Comparison of ENCODE assay signal across 20 cellular contexts in the genomic region with DNA sequence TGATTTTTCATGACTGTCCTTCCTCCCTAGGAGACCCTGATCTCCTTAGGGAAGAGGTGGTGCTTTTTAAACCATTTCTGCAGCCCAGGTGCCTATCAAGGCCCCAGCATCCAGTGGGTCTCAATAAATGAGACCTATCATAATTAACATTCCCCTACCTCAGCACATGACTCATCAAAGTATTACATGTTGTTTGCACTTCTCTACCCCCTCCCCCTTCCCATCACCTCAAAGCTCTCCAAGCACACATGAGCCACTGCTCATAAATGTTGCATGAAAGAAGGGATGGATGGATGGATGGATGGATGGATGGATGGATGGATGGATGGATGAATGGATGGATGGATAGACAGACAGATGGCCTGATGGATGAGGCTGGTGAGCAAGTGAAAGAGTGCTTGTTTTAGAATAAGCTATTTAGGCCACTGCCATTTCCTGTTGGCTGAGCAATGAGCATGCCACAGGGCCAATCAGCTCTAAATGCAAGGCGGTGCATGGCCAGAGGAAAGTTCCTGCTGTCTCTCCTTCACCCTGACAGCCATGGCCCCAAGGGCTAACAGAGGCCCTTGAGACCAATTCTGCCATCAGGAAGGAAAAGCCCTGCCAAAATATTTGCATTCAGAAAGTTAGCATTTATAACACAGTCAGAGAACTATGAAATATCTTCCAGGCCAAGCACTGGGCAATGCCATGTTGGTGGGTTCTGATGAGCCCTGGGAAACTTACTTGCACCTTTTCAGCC.
DNase-seq lines count a peak whose midpoint lies in the region; ATAC-seq and TF ChIP-seq lines count a peak whose summit lies in the region.
"Had no signal": no experiment of that assay in that cellular context is flagged by ENCODE, and none has a peak within 500 bp of the region (broad histone marks: within the 10 kb centered on the region; RNA-seq: fewer than 3 reads in every experiment).

No MANE protein-coding gene starts in this region.

- no peak overlapping the region for H3K27ac ChIP-seq in BLaER1 treated with 17β-estradiol and CSF1 and Interleukin-3, amounts not matched to agents 10 nM and 100 nM
- H3K27ac ChIP-seq in substantia nigra (ENCODE audit: low read depth, low read length, poor library complexity, severe bottlenecking) = no peak overlapping the region

- no peaks in the 10 kb centered on the region for H3K9me3 ChIP-seq in BLaER1 treated with 17β-estradiol and CSF1 and Interleukin-3, amounts not matched to agents 10 nM and 100 nM (replicated peaks in 1 of 11)
- H3K9me3 ChIP-seq: BE2C had no signal

- peak overlapping the region; percentile 7 to 83 (median 53); a peak in 19 of 22 replicates for H3K4me2 ChIP-seq in BLaER1 treated with 17β-estradiol and CSF1 and Interleukin-3, amounts not matched to agents 10 nM and 100 nM

- peaks cover 7 to 20% (median 16%) of the 10 kb centered on the region in 10 experiments; a peak in 17 of 20 replicates for H3K4me1 ChIP-seq in BLaER1 treated with 17β-estradiol and CSF1 and Interleukin-3, amounts not matched to agents 10 nM and 100 nM
- H3K4me1 ChIP-seq: BE2C had no signal

- H3K27me3 ChIP-seq in BLaER1 treated with 17β-estradiol and CSF1 and Interleukin-3, amounts not matched to agents 10 nM and 100 nM = no peaks in the 10 kb centered on the region
- H3K27me3 ChIP-seq: BE2C had no signal

- ATAC-seq in GM18861 (IDR thresholded peaks at IDR 0.05; ENCODE audit: unreplicated experiment) = peak; percentile 62
- ATAC-seq in HG02642 (IDR thresholded peaks at IDR 0.05; ENCODE audit: poor library complexity, unreplicated experiment) = no peak
- ATAC-seq: HepG2, Right ventricle myocardium inferior, T-helper 17 cell had no signal

- no peak for TF ChIP-seq CTCF in epithelial cell of esophagus (IDR thresholded peaks at IDR 0.05; ENCODE audit: insufficient read depth, low read depth, low read length, missing control alignments)

- DNase-seq in NCI-H69 (lab: John Stamatoyannopoulos, UW) (peak; percentile 58), epithelial cell of esophagus (ENCODE audit: low read depth) (peak; percentile 33), substantia nigra (lab: John Stamatoyannopoulos, UW) (no peak), NCI-H1092 (lab: John Stamatoyannopoulos, UW) (no peak)
- DNase-seq: BE2C; CD4-positive, alpha-beta T cell; COR-L47; KBM-7; NCI-H1105; NCI-H187 treated with DMSO at 0.1 percent for 48 hours; NCI-H2107; NCI-H2227 treated with DMSO at 0.1 percent for 48 hours; NCI-H510A; NCI-H748 treated with DMSO at 0.1 percent for 48 hours; T-helper 17 cell had no signal

- no peak overlapping the region for H3K4me3 ChIP-seq in BLaER1 treated with 17β-estradiol and CSF1 and Interleukin-3, amounts not matched to agents 10 nM and 100 nM
- no peak overlapping the region for H3K4me3 ChIP-seq in epithelial cell of esophagus (ENCODE audit: low read length)

- H3K36me3 ChIP-seq in BLaER1 treated with 17β-estradiol and CSF1 and Interleukin-3, amounts not matched to agents 10 nM and 100 nM = no peaks in the 10 kb centered on the region
- H3K36me3 ChIP-seq: BE2C had no signal

- H4K20me1 ChIP-seq in BLaER1 treated with 17β-estradiol and CSF1 and Interleukin-3, amounts not matched to agents 10 nM and 100 nM = no peaks in the 10 kb centered on the region

- no peak overlapping the region for H3K9ac ChIP-seq in BLaER1 treated with 17β-estradiol and CSF1 and Interleukin-3, amounts not matched to agents 10 nM and 100 nM

Comparison
In these comparisons a context has a peak if more than half of its experiments do, and no peak if none do; other contexts are left out.
1. DNase-seq: peak in NCI-H69 (single experiment) and epithelial cell of esophagus (single experiment); none in substantia nigra (0 of 49) and NCI-H1092 (single experiment).